Comparison of ENCODE assay signal across 11 cellular contexts in the genomic region with DNA sequence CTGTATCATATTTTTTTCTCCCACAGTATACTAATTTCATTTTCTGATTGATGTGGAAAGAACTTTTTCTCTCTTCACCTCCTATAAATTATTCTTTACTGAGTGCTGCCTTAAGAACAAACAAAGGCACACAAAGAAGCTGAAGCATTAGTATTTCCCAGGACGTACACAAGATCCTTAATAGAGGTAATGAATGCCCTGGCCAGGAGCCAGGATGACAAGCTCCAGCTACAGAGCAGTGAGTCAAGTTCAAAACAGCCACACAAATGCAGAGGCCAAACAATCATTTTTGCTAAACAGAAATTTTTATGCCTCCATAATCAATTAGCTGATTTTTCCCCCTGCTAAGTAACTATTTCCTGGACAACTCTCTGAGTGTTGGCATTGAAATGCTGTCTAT.
DNase-seq lines count a peak whose midpoint lies in the region; ATAC-seq and TF ChIP-seq lines count a peak whose summit lies in the region.
"Had no signal": no experiment of that assay in that cellular context is flagged by ENCODE, and none has a peak within 500 bp of the region (broad histone marks: within the 10 kb centered on the region; RNA-seq: fewer than 3 reads in every experiment).

No MANE protein-coding gene starts in this region.

- peaks cover 0 to 6% (median 0%) of the 10 kb centered on the region in 12 donors for H3K4me1 ChIP-seq in heart left ventricle
- no peaks in the 10 kb centered on the region for H3K4me1 ChIP-seq in Karpas-422 (ENCODE audit: low read length)
- H3K4me1 ChIP-seq: spleen had no signal

- H3K27ac ChIP-seq in heart left ventricle (no peak overlapping the region), Karpas-422 (ENCODE audit: low read length) (no peak overlapping the region)
- H3K27ac ChIP-seq: spleen, stomach had no signal

- H3K9ac ChIP-seq in Karpas-422 (ENCODE audit: low read length): no peak overlapping the region

- TF ChIP-seq CTCF in heart left ventricle (IDR thresholded peaks at IDR 0.05) (no peak), chondrocyte (IDR thresholded peaks at IDR 0.05) (no peak)

- no peak overlapping the region for H3K4me3 Mint-ChIP-seq in chondrocyte (ENCODE audit: unreplicated experiment)
- H3K4me3 Mint-ChIP-seq: B cell had no signal

- H3K9me3 ChIP-seq in heart left ventricle (no peaks in the 10 kb centered on the region), Karpas-422 (ENCODE audit: low read length) (peaks cover 18% of the 10 kb centered on the region)
- H3K9me3 ChIP-seq: spleen, stomach had no signal

- no peak overlapping the region for H2AFZ ChIP-seq in Karpas-422 (ENCODE audit: low read length)

- H3K36me3 ChIP-seq in heart left ventricle (no peaks in the 10 kb centered on the region), Karpas-422 (ENCODE audit: insufficient read depth, low read length) (no peaks in the 10 kb centered on the region)
- H3K36me3 ChIP-seq: spleen, stomach had no signal

- 5 to 14% (median 7%) methylated on average over 1 of the region's 1 CpG for WGBS in heart left ventricle, 4 donors

- H3K79me2 ChIP-seq in Karpas-422 (ENCODE audit: low read length): no peaks in the 10 kb centered on the region

- TF ChIP-seq POLR2A in heart left ventricle (IDR thresholded peaks at IDR 0.05): no peak

- no peaks in the 10 kb centered on the region for H3K9me3 Mint-ChIP-seq in chondrocyte (ENCODE audit: low read depth)

- no peaks in the 10 kb centered on the region for H3K9me2 ChIP-seq in Karpas-422 (replicated peaks; ENCODE audit: insufficient read depth, low read length)

- no peak overlapping the region for H3K4me2 ChIP-seq in Karpas-422 (ENCODE audit: low read depth, low read length, poor library complexity, severe bottlenecking)

- no peak overlapping the region for H3K4me3 ChIP-seq in heart left ventricle
- H3K4me3 ChIP-seq in Karpas-422 (ENCODE audit: low read length): no peak overlapping the region
- H3K4me3 ChIP-seq: spleen, stomach had no signal

- H3K27ac Mint-ChIP-seq in chondrocyte (ENCODE audit: unreplicated experiment): no peak overlapping the region
- H3K27ac Mint-ChIP-seq: B cell had no signal

- no peak for ATAC-seq in heart left ventricle
- no peak for ATAC-seq in HG03280 (IDR thresholded peaks at IDR 0.05; ENCODE audit: unreplicated experiment)

- intact Hi-C loops in heart left ventricle (cut with DNase I): loop anchor here in 2 of 10 donors (10.0 kb wide), 1 partner anchor 655 kb away; no protein-coding TSS in a partner anchor
- intact Hi-C loops in cardiac septum (cut with DNase I): no loop called here

- no peaks in the 10 kb centered on the region for H3K27me3 ChIP-seq in heart left ventricle
- H3K27me3 ChIP-seq in Karpas-422 (ENCODE audit: low read length): no peaks in the 10 kb centered on the region
- H3K27me3 ChIP-seq: spleen, stomach had no signal

- H3K4me1 Mint-ChIP-seq in chondrocyte (ENCODE audit: low read depth): peaks cover 15% of the 10 kb centered on the region
- H3K4me1 Mint-ChIP-seq: B cell had no signal

- no peaks in the 10 kb centered on the region for H3K27me3 Mint-ChIP-seq in chondrocyte (ENCODE audit: low read depth)
- H3K27me3 Mint-ChIP-seq: B cell had no signal

- peak in 3 of 5 donors; percentile 10 to 42 (median 31) for DNase-seq in heart left ventricle
- no peak for DNase-seq in cardiac septum (ENCODE audit: low spot score)
- DNase-seq in RKO (ENCODE audit: low spot score): peak; percentile 58
- peak; percentile 17 for DNase-seq in globus pallidus (ENCODE audit: low spot score)
- DNase-seq in cerebellum (ENCODE audit: low spot score): no peak
- DNase-seq in chondrocyte (ENCODE audit: low spot score): no peak
- DNase-seq in Karpas-422: no peak
- DNase-seq: spleen, stomach had no signal

- H3K36me3 Mint-ChIP-seq in chondrocyte (ENCODE audit: low read depth): no peaks in the 10 kb centered on the region

- H4K20me1 ChIP-seq in Karpas-422 (ENCODE audit: insufficient read depth, low read depth, low read length): no peaks in the 10 kb centered on the region

Comparison
In these comparisons a context has a peak if more than half of its experiments do, and no peak if none do; other contexts are left out.
1. DNase-seq: peak in heart left ventricle (3 of 5), RKO (single experiment) and globus pallidus (single experiment); none in cardiac septum (single experiment), cerebellum (single experiment), chondrocyte (single experiment) and Karpas-422 (single experiment).